31 cellular contexts compared by ENCODE assay signal in genomic region chr6:35372633-35373032, GRCh38.
"Had no signal": no experiment of that assay in that cellular context is flagged by ENCODE, and none has a peak within 500 bp of the region (broad histone marks: within the 10 kb centered on the region; RNA-seq: fewer than 3 reads in every experiment).

No MANE protein-coding gene starts in this region.

- H3K27ac Mint-ChIP-seq: activated CD4-positive, alpha-beta memory T cell treated with anti-CD3 and anti-CD28 coated beads, Interleukin-2, amount 10 ng/mL, durations not matched to agents 7 days and 5 days; activated CD4-positive, alpha-beta T cell treated with anti-CD3 and anti-CD28 coated beads, Interleukin-2, amount 10 ng/mL, durations not matched to agents 7 days and 5 days; activated naive CD8-positive, alpha-beta T cell; activated T-cell treated with anti-CD3 and anti-CD28 coated beads, Interleukin-2, amount 50 U/mL, for 24 hours; activated T-cell treated with anti-CD3 and anti-CD28 coated beads, Interleukin-2, amount 50 U/mL, for 72 hours; activated T-helper 2 cell treated with anti-CD3 and anti-CD28 coated beads, Interferon-gamma antibody, Interleukin-2, Interleukin-4, amounts not matched to agents 10 μg/mL and 5 μg/mL and 100 μg/mL, durations not matched to agents 14 hours and 24 hours and 36 hours; endodermal cell; T-helper 2 cell treated with Interferon-gamma antibody and Interleukin-4, amounts not matched to agents 5 μg/mL and 100 μg/mL, for 36 hours; WTC11 had no signal

- H3K4me3 Mint-ChIP-seq: activated CD4-positive, alpha-beta memory T cell treated with anti-CD3 and anti-CD28 coated beads, Interleukin-2, amount 10 ng/mL, durations not matched to agents 7 days and 5 days; activated CD4-positive, alpha-beta T cell treated with anti-CD3 and anti-CD28 coated beads, Interleukin-2, amount 10 ng/mL, durations not matched to agents 7 days and 5 days; activated naive CD8-positive, alpha-beta T cell; activated T-cell treated with anti-CD3 and anti-CD28 coated beads, Interleukin-2, amount 50 U/mL, for 24 hours; activated T-cell treated with anti-CD3 and anti-CD28 coated beads, Interleukin-2, amount 50 U/mL, for 72 hours; central memory CD8-positive, alpha-beta T cell; dendritic cell treated with granulocyte-macrophage colony-stimulating factor and Interleukin-4, amounts not matched to agents 40 ng/mL and 50 ng/mL, for 4 days; endodermal cell; T-helper 2 cell treated with Interferon-gamma antibody and Interleukin-4, amounts not matched to agents 5 μg/mL and 100 μg/mL, for 36 hours; WTC11 had no signal

- H3K4me3 ChIP-seq: coronary artery, dorsolateral prefrontal cortex, gastrocnemius medialis, heart left ventricle had no signal

- H3K27me3 ChIP-seq: brain microvascular endothelial cell, dorsolateral prefrontal cortex, foreskin keratinocyte, gastrocnemius medialis, heart left ventricle had no signal

- DNase-seq: activated CD4-positive, alpha-beta memory T cell treated with anti-CD3 and anti-CD28 coated beads, Interleukin-2, amount 10 ng/mL, durations not matched to agents 7 days and 5 days; activated CD4-positive, alpha-beta T cell treated with anti-CD3 and anti-CD28 coated beads for 1 hour; activated CD4-positive, alpha-beta T cell treated with anti-CD3 and anti-CD28 coated beads for 4 hours; activated CD4-positive, alpha-beta T cell treated with anti-CD3 and anti-CD28 coated beads, Interleukin-2, amount 10 ng/mL, durations not matched to agents 7 days and 5 days; activated CD4-positive, alpha-beta T cell treated with anti-CD3 and anti-CD28 coated beads, Interleukin-2, amount 50 U/mL, for 4 hours; activated CD8-positive, alpha-beta memory T cell treated with anti-CD3 and anti-CD28 coated beads, Interleukin-2, amount 50 U/mL, for 48 hours; activated effector memory CD4-positive, alpha-beta T cell treated with anti-CD3 and anti-CD28 coated beads, Interleukin-2, amount 50 U/mL, for 16 hours; activated naive CD4-positive, alpha-beta T cell treated with anti-CD3 and anti-CD28 coated beads, Interleukin-2, amount 50 U/mL, for 16 hours; activated T-cell treated with anti-CD3 and anti-CD28 coated beads for 4 hours; activated T-cell treated with anti-CD3 and anti-CD28 coated beads, Interleukin-2, amount 50 U/mL, for 24 hours; activated T-cell treated with anti-CD3 and anti-CD28 coated beads, Interleukin-2, amount 50 U/mL, for 72 hours; amniotic stem cell; anterior cingulate cortex; brain microvascular endothelial cell; dorsolateral prefrontal cortex; effector memory CD4-positive, alpha-beta T cell; endodermal cell; foreskin keratinocyte; gastrocnemius medialis; glutamatergic neuron; heart left ventricle; T1000 had no signal

- H3K27ac ChIP-seq: brain microvascular endothelial cell, coronary artery, foreskin keratinocyte, VCaP had no signal

- H3K9me3 ChIP-seq: gastrocnemius medialis, heart left ventricle had no signal

- H3K27me3 Mint-ChIP-seq: activated CD4-positive, alpha-beta memory T cell treated with anti-CD3 and anti-CD28 coated beads, Interleukin-2, amount 10 ng/mL, durations not matched to agents 7 days and 5 days; activated CD4-positive, alpha-beta T cell treated with anti-CD3 and anti-CD28 coated beads, Interleukin-2, amount 10 ng/mL, durations not matched to agents 7 days and 5 days; activated naive CD8-positive, alpha-beta T cell; activated T-cell treated with anti-CD3 and anti-CD28 coated beads, Interleukin-2, amount 50 U/mL, for 24 hours; central memory CD8-positive, alpha-beta T cell; dendritic cell treated with granulocyte-macrophage colony-stimulating factor and Interleukin-4, amounts not matched to agents 40 ng/mL and 50 ng/mL, for 4 days had no signal

- H3K4me1 Mint-ChIP-seq: endodermal cell had no signal

- ATAC-seq: activated T-cell treated with anti-CD3 and anti-CD28 coated beads, Interleukin-2, amount 50 U/mL, for 72 hours; esophagus mucosa; foreskin keratinocyte; gastrocnemius medialis; heart left ventricle; WTC11 had no signal

- H3K9me3 Mint-ChIP-seq: activated CD4-positive, alpha-beta memory T cell treated with anti-CD3 and anti-CD28 coated beads, Interleukin-2, amount 10 ng/mL, durations not matched to agents 7 days and 5 days; activated CD4-positive, alpha-beta T cell treated with anti-CD3 and anti-CD28 coated beads, Interleukin-2, amount 10 ng/mL, durations not matched to agents 7 days and 5 days; activated T-cell treated with anti-CD3 and anti-CD28 coated beads, Interleukin-2, amount 50 U/mL, for 24 hours; activated T-cell treated with anti-CD3 and anti-CD28 coated beads, Interleukin-2, amount 50 U/mL, for 72 hours; activated T-helper 2 cell treated with anti-CD3 and anti-CD28 coated beads, Interferon-gamma antibody, Interleukin-2, Interleukin-4, amounts not matched to agents 10 μg/mL and 5 μg/mL and 100 μg/mL, durations not matched to agents 14 hours and 24 hours and 36 hours; central memory CD8-positive, alpha-beta T cell; dendritic cell treated with granulocyte-macrophage colony-stimulating factor and Interleukin-4, amounts not matched to agents 40 ng/mL and 50 ng/mL, for 4 days; endodermal cell; T-helper 2 cell treated with Interferon-gamma antibody and Interleukin-4, amounts not matched to agents 5 μg/mL and 100 μg/mL, for 36 hours; WTC11 had no signal

- H3K36me3 ChIP-seq: brain microvascular endothelial cell, gastrocnemius medialis, heart left ventricle had no signal

- H3K36me3 Mint-ChIP-seq: WTC11 had no signal
